In genomic region chr6:165636415-165637048, GRCh38 we compare ENCODE assay signal across 17 cellular contexts. TPM values are rescaled to one million over a fixed set of nuclear protein-coding genes. Genes with fewer than 3 reads are reported as not detected.
DNase-seq lines count a peak whose midpoint lies in the region; ATAC-seq, FAIRE-seq and TF ChIP-seq lines count a peak whose summit lies in the region.
"Had no signal": no experiment of that assay in that cellular context is flagged by ENCODE, and none has a peak within 500 bp of the region (broad histone marks: within the 10 kb centered on the region; RNA-seq: fewer than 3 reads in every experiment).

No MANE protein-coding gene starts in this region.

- WGBS in mesendoderm (ENCODE audit: extremely low coverage, insufficient coverage, low lambda C conversion rate), result no CpG with 5 or more reads among the region's 6 CpGs
- WGBS in spleen, 5 donors, result 49 to 69% (median 59%) methylated on average over 6 of the region's 6 CpGs

- peaks cover 13% of the 10 kb centered on the region for H3K4me1 ChIP-seq in mesendoderm (ENCODE audit: control insufficient read depth, low read depth, low read length)
- peaks cover 0 to 29% (median 13%) of the 10 kb centered on the region in 6 donors for H3K4me1 ChIP-seq in spleen
- peaks cover 0 to 4% of the 10 kb centered on the region in 2 donors for H3K4me1 ChIP-seq in kidney (ENCODE audit: control insufficient read depth in 1 of 2, insufficient read depth in 1 of 2, low read depth in 1 of 2, low read length in 2 of 2)
- H3K4me1 ChIP-seq: parathyroid adenoma, tibial nerve had no signal

- TF ChIP-seq CTCF in endothelial cell (IDR thresholded peaks at IDR 0.05; ENCODE audit: unreplicated experiment) (no peak), spleen (IDR thresholded peaks at IDR 0.05 in 8 of 11, conservative IDR thresholded peaks at IDR 0.05 in 3 of 11) (no peak), kidney (IDR thresholded peaks at IDR 0.05; ENCODE audit: borderline replicate concordance, extremely low read depth, insufficient read depth) (no peak)

- no peak for TF ChIP-seq POLR2A in spleen (IDR thresholded peaks at IDR 0.05)

- no peak overlapping the region for H3K18ac ChIP-seq in mesendoderm (ENCODE audit: low read length)

- H3K4me2 ChIP-seq in mesendoderm (ENCODE audit: low read length), result peak overlapping the region; percentile 2

- intact Hi-C loops in spleen (cut with DNase I; ENCODE audit: low total_unique reads) (no loop called here), kidney (cut with DNase I) (no loop called here)

- no peaks in the 10 kb centered on the region for H3K9me3 ChIP-seq in spleen
- no peaks in the 10 kb centered on the region for H3K9me3 ChIP-seq in kidney (ENCODE audit: control insufficient read depth in 1 of 2, low read length in 2 of 2)
- H3K9me3 ChIP-seq: tibial nerve had no signal

- H3K27ac Mint-ChIP-seq in endothelial cell (ENCODE audit: unreplicated experiment), result peak overlapping the region; percentile 99
- H3K27ac Mint-ChIP-seq: activated B cell treated with CpG ODN at 0.5 μM for 24 hours; activated naive CD8-positive, alpha-beta T cell treated with anti-CD3 and anti-CD28 coated beads, Interleukin-2, amount 50 U/mL, for 24 hours; stimulated activated effector memory CD8-positive, alpha-beta T cell treated with anti-CD3 and anti-CD28 coated beads, Interleukin-12 subunit alpha, Interleukin-12 subunit beta, amount 100 ng/mL, for 72 hours; T-helper 1 cell treated with Interleukin-12 subunit alpha and Interleukin-12 subunit beta and Interleukin-4 antibody, amounts not matched to agents 30 μg/mL and 1 μg/mL, for 36 hours had no signal

- H3K4ac ChIP-seq in mesendoderm (ENCODE audit: low read depth, low read length), result no peak overlapping the region

- no peak overlapping the region for H4K5ac ChIP-seq in mesendoderm (ENCODE audit: low read length)

- no peaks in the 10 kb centered on the region for H3K79me2 ChIP-seq in mesendoderm (ENCODE audit: control insufficient read depth, insufficient read depth, low read length)
- H3K79me2 ChIP-seq: parathyroid adenoma had no signal

- no peaks in the 10 kb centered on the region for H3K36me3 ChIP-seq in mesendoderm (ENCODE audit: control insufficient read depth, insufficient read depth, low read length)
- no peaks in the 10 kb centered on the region for H3K36me3 ChIP-seq in spleen
- H3K36me3 ChIP-seq in kidney (ENCODE audit: control insufficient read depth in 1 of 2, insufficient read depth in 2 of 2, low read length in 2 of 2), result no peaks in the 10 kb centered on the region
- H3K36me3 ChIP-seq: tibial nerve had no signal

- H3K4me3 Mint-ChIP-seq in endothelial cell (ENCODE audit: unreplicated experiment), result no peak overlapping the region
- H3K4me3 Mint-ChIP-seq: activated B cell treated with CpG ODN at 0.5 μM for 24 hours; activated naive CD8-positive, alpha-beta T cell treated with anti-CD3 and anti-CD28 coated beads, Interleukin-2, amount 50 U/mL, for 24 hours; stimulated activated effector memory CD8-positive, alpha-beta T cell treated with anti-CD3 and anti-CD28 coated beads, Interleukin-12 subunit alpha, Interleukin-12 subunit beta, amount 100 ng/mL, for 72 hours; T-helper 1 cell treated with Interleukin-12 subunit alpha and Interleukin-12 subunit beta and Interleukin-4 antibody, amounts not matched to agents 30 μg/mL and 1 μg/mL, for 36 hours had no signal

- no peak overlapping the region for H3K9ac ChIP-seq in mesendoderm (ENCODE audit: low read length)
- no peak overlapping the region for H3K9ac ChIP-seq in kidney (ENCODE audit: low read length in 2 of 2)
- H3K9ac ChIP-seq: parathyroid adenoma had no signal

- H3K27me3 ChIP-seq in mesendoderm (ENCODE audit: insufficient read depth, low read length, poor library complexity) (no peaks in the 10 kb centered on the region), spleen (replicated peaks in 1 of 7) (no peaks in the 10 kb centered on the region)
- H3K27me3 ChIP-seq: tibial nerve had no signal

- no peak overlapping the region for H3K23ac ChIP-seq in mesendoderm (ENCODE audit: low read length)

- H3K56ac ChIP-seq in mesendoderm (ENCODE audit: low read length), result peak overlapping the region; percentile 44

- no peak overlapping the region for H4K8ac ChIP-seq in mesendoderm (ENCODE audit: low read depth, low read length)

- FAIRE-seq in kidney (lab: Jason Lieb, UNC), result no peak

- ATAC-seq in HG03108 (IDR thresholded peaks at IDR 0.05; ENCODE audit: unreplicated experiment), result no peak
- ATAC-seq: activated naive CD8-positive, alpha-beta T cell treated with anti-CD3 and anti-CD28 coated beads, Interleukin-2, amount 50 U/mL, for 24 hours; stimulated activated effector memory CD8-positive, alpha-beta T cell treated with anti-CD3 and anti-CD28 coated beads, Interleukin-12 subunit alpha, Interleukin-12 subunit beta, amount 100 ng/mL, for 72 hours had no signal

- H3K4me3 ChIP-seq in mesendoderm (ENCODE audit: low read length) (no peak overlapping the region), spleen (no peak overlapping the region), kidney (ENCODE audit: low read length in 2 of 2) (no peak overlapping the region)
- H3K4me3 ChIP-seq: tibial nerve had no signal

- peak; percentile 44 for DNase-seq in RPMI7951 (ENCODE audit: low read depth)
- no peak for DNase-seq in endothelial cell (ENCODE audit: low spot score)
- DNase-seq in mesendoderm, result peak; percentile 66
- DNase-seq in spleen, result no peak
- DNase-seq in kidney, result no peak
- DNase-seq in T1000 (lab: John Stamatoyannopoulos, UW), result no peak
- DNase-seq: activated B cell treated with CpG ODN at 0.5 μM for 24 hours; activated naive CD8-positive, alpha-beta T cell treated with anti-CD3 and anti-CD28 coated beads, Interleukin-2, amount 50 U/mL, for 24 hours; DMS79 treated with DMSO at 0.1 percent for 48 hours; NCI-H1436; NK-92 treated with Interleukin-12 subunit alpha and Interleukin-12 subunit beta, amount 100 ng/mL, for 24 hours had no signal

- no peak overlapping the region for H2BK120ac ChIP-seq in mesendoderm (ENCODE audit: low read depth, low read length)

- no peak overlapping the region for H2BK15ac ChIP-seq in mesendoderm (replicated peaks; ENCODE audit: low read depth)

- peaks cover 59% of the 10 kb centered on the region for H3K4me1 Mint-ChIP-seq in endothelial cell (ENCODE audit: unreplicated experiment)
- H3K4me1 Mint-ChIP-seq: activated B cell treated with CpG ODN at 0.5 μM for 24 hours; activated naive CD8-positive, alpha-beta T cell treated with anti-CD3 and anti-CD28 coated beads, Interleukin-2, amount 50 U/mL, for 24 hours; stimulated activated effector memory CD8-positive, alpha-beta T cell treated with anti-CD3 and anti-CD28 coated beads, Interleukin-12 subunit alpha, Interleukin-12 subunit beta, amount 100 ng/mL, for 72 hours had no signal

- no peaks in the 10 kb centered on the region for H3K9me3 Mint-ChIP-seq in endothelial cell (ENCODE audit: unreplicated experiment)
- H3K9me3 Mint-ChIP-seq: activated B cell treated with CpG ODN at 0.5 μM for 24 hours; activated naive CD8-positive, alpha-beta T cell treated with anti-CD3 and anti-CD28 coated beads, Interleukin-2, amount 50 U/mL, for 24 hours; stimulated activated effector memory CD8-positive, alpha-beta T cell treated with anti-CD3 and anti-CD28 coated beads, Interleukin-12 subunit alpha, Interleukin-12 subunit beta, amount 100 ng/mL, for 72 hours; T-helper 1 cell treated with Interleukin-12 subunit alpha and Interleukin-12 subunit beta and Interleukin-4 antibody, amounts not matched to agents 30 μg/mL and 1 μg/mL, for 36 hours had no signal

- H3K27me3 Mint-ChIP-seq in endothelial cell (ENCODE audit: unreplicated experiment), result peaks cover 2% of the 10 kb centered on the region

- no peak overlapping the region for H3K27ac ChIP-seq in mesendoderm (ENCODE audit: low read depth, low read length)
- peak overlapping the region in 5 of 8 donors; percentile 8 to 55 (median 35) for H3K27ac ChIP-seq in spleen
- H3K27ac ChIP-seq in kidney (ENCODE audit: low read depth in 2 of 2, low read length in 2 of 2), result no peak overlapping the region
- H3K27ac ChIP-seq: HL-60, parathyroid adenoma, tibial nerve had no signal

- no peaks in the 10 kb centered on the region for H3K36me3 Mint-ChIP-seq in endothelial cell (ENCODE audit: low read depth, unreplicated experiment)
- H3K36me3 Mint-ChIP-seq: stimulated activated effector memory CD8-positive, alpha-beta T cell treated with anti-CD3 and anti-CD28 coated beads, Interleukin-12 subunit alpha, Interleukin-12 subunit beta, amount 100 ng/mL, for 72 hours had no signal

- no peak overlapping the region for H2BK5ac ChIP-seq in mesendoderm (ENCODE audit: low read length)

- no peak overlapping the region for H2AK5ac ChIP-seq in mesendoderm (ENCODE audit: low read length)

- peaks cover 2% of the 10 kb centered on the region for H3K79me1 ChIP-seq in mesendoderm (ENCODE audit: low read length)

RNA-seq across cellular contexts. Expression of gene PDE10A, which starts 26.5 kb away (rescaled TPM):
- total RNA-seq in RPMI7951 (2014; rRNA removed; shearing (Covaris generic)), result 10.7 and 11.3 TPM in 2 replicates
- total RNA-seq in endothelial cell (ENCODE audit: unreplicated experiment) (11.5 TPM), spleen (10 to 100 TPM in 5 of 7 donors, 1 to 10 TPM in 2; 7.5 to 28.2 (median 10.6) TPM), kidney (23.1 TPM)
- 0.94 TPM for polyA plus RNA-seq in mesendoderm (2013, experiment 1 of 2)
- 0.97 TPM for polyA plus RNA-seq in mesendoderm (2013, experiment 2 of 2)
- polyA plus RNA-seq in spleen (1 to 10 TPM; 1.1 to 2.5 (median 2.2) TPM), kidney (ENCODE audit: insufficient read depth, low read depth, low replicate concordance) (4.8 TPM)
- total RNA-seq: activated B cell treated with CpG ODN at 0.5 μM for 24 hours had no signal

Comparison
In these comparisons a context has a peak if more than half of its experiments do, and no peak if none do; other contexts are left out.
1. DNase-seq: peak in RPMI7951 (single experiment) and mesendoderm (single experiment); none in endothelial cell (single experiment), spleen (single experiment), kidney (single experiment) and T1000 (single experiment).
2. H3K27ac ChIP-seq: peak in spleen (5 of 8); none in mesendoderm (single experiment) and kidney (0 of 2).